17 cellular contexts compared by ENCODE assay signal in genomic region chr22:44365832-44366231, GRCh38. TPM values are rescaled to one million over a fixed set of nuclear protein-coding genes. Genes with fewer than 3 reads are reported as not detected.
A peak's percentile ranks its signal among the peaks of the same experiment; 100 is the strongest.
DNase-seq lines count a peak whose midpoint lies in the region; ATAC-seq and TF ChIP-seq lines count a peak whose summit lies in the region.
"Had no signal": no experiment of that assay in that cellular context is flagged by ENCODE, and none has a peak within 500 bp of the region (broad histone marks: within the 10 kb centered on the region; RNA-seq: fewer than 3 reads in every experiment).

No MANE protein-coding gene starts in this region.

- H3K4me3 ChIP-seq in BE2C (ENCODE audit: low read depth, low read length) (no peak overlapping the region), endodermal cell (ENCODE audit: low read length) (no peak overlapping the region), sigmoid colon (no peak overlapping the region)
- H3K4me3 ChIP-seq: A549 had no signal

- peaks cover 0 to 2% (median 0%) of the 10 kb centered on the region in 7 donors for H3K9me3 Mint-ChIP-seq in CD14-positive monocyte
- no peaks in the 10 kb centered on the region for H3K9me3 Mint-ChIP-seq in endodermal cell
- no peaks in the 10 kb centered on the region for H3K9me3 Mint-ChIP-seq in activated T-cell treated with anti-CD3 and anti-CD28 coated beads, Interleukin-2, amount 50 U/mL, for 4 hours
- H3K9me3 Mint-ChIP-seq: CD8-positive, alpha-beta T cell had no signal

- H3K27me3 Mint-ChIP-seq in CD14-positive monocyte (ENCODE audit: low read depth in 3 of 3) = peaks cover 0 to 9% (median 6%) of the 10 kb centered on the region in 3 donors
- H3K27me3 Mint-ChIP-seq in endodermal cell (ENCODE audit: insufficient read depth) = no peaks in the 10 kb centered on the region
- no peaks in the 10 kb centered on the region for H3K27me3 Mint-ChIP-seq in activated T-cell treated with anti-CD3 and anti-CD28 coated beads, Interleukin-2, amount 50 U/mL, for 4 hours (ENCODE audit: low read depth)

- TF ChIP-seq CTCF in BE2C (IDR thresholded peaks at IDR 0.05; ENCODE audit: low read depth, low read length) (no peak), CD14-positive monocyte (IDR thresholded peaks at IDR 0.05) (no peak), endodermal cell (conservative IDR thresholded peaks at IDR 0.05) (no peak), sigmoid colon (IDR thresholded peaks at IDR 0.05) (no peak)

- no peak for TF ChIP-seq EP300 in sigmoid colon (IDR thresholded peaks at IDR 0.05)

- H3K27ac ChIP-seq in endodermal cell (ENCODE audit: low read depth, low read length) = no peak overlapping the region
- no peak overlapping the region for H3K27ac ChIP-seq in sigmoid colon

- H3K9me3 ChIP-seq in BE2C (no peaks in the 10 kb centered on the region), endodermal cell (ENCODE audit: control insufficient read depth, low read length) (no peaks in the 10 kb centered on the region), sigmoid colon (no peaks in the 10 kb centered on the region)
- H3K9me3 ChIP-seq: A549 had no signal

- H3K4me1 Mint-ChIP-seq in CD14-positive monocyte (no peaks in the 10 kb centered on the region), endodermal cell (no peaks in the 10 kb centered on the region)
- H3K4me1 Mint-ChIP-seq in activated T-cell treated with anti-CD3 and anti-CD28 coated beads, Interleukin-2, amount 50 U/mL, for 4 hours (ENCODE audit: low read depth) = no peaks in the 10 kb centered on the region

- H3K36me3 Mint-ChIP-seq in CD14-positive monocyte = no peaks in the 10 kb centered on the region
- H3K36me3 Mint-ChIP-seq in endodermal cell (ENCODE audit: low read depth) = no peaks in the 10 kb centered on the region
- no peaks in the 10 kb centered on the region for H3K36me3 Mint-ChIP-seq in activated T-cell treated with anti-CD3 and anti-CD28 coated beads, Interleukin-2, amount 50 U/mL, for 4 hours (ENCODE audit: insufficient read depth)
- H3K36me3 Mint-ChIP-seq: CD8-positive, alpha-beta T cell had no signal

- H3K9ac ChIP-seq in endodermal cell (ENCODE audit: extremely low read depth, low read length, poor library complexity, severe bottlenecking) = no peak overlapping the region

- 84 to 92% methylated on average over 9 of the region's 9 CpGs for WGBS in endodermal cell (ENCODE audit: insufficient coverage in 1 of 2, insufficient read length in 1 of 2), 2 experiments
- 71 to 81% methylated on average over 9 of the region's 9 CpGs for whole genome bisulfite sequencing in sigmoid colon, 2 donors

- DNase-seq in BE2C = peak; percentile 3
- DNase-seq in CD14-positive monocyte (ENCODE audit: low spot score) = peak; percentile 17
- DNase-seq in endodermal cell = peak; percentile 31
- peak; percentile 58 for DNase-seq in sigmoid colon
- no peak for DNase-seq in AG08395 (ENCODE audit: low spot score)
- DNase-seq in activated T-cell treated with anti-CD3 and anti-CD28 coated beads, Interleukin-2, amount 50 U/mL, for 4 hours = no peak
- DNase-seq in kidney tubule cell (ENCODE audit: low spot score) = no peak
- DNase-seq: CD8-positive, alpha-beta T cell; Karpas-422; MV-4-11; NCI-H1105 treated with DMSO at 0.1 percent for 48 hours; NCI-H2029 treated with DMSO at 0.1 percent for 48 hours; NCI-H226; NCI-H510A treated with DMSO at 0.1 percent for 48 hours; NCI-H774; NK-92 treated with Interleukin-12 subunit alpha and Interleukin-12 subunit beta, amount 100 ng/mL, for 24 hours had no signal

- H3K27me3 ChIP-seq in BE2C (no peaks in the 10 kb centered on the region), endodermal cell (ENCODE audit: control insufficient read depth, insufficient read depth, low read length, poor library complexity, severe bottlenecking) (no peaks in the 10 kb centered on the region), sigmoid colon (no peaks in the 10 kb centered on the region)

- ATAC-seq in activated T-cell treated with anti-CD3 and anti-CD28 coated beads, Interleukin-2, amount 50 U/mL, for 4 hours = no peak
- ATAC-seq: A549; CD8-positive, alpha-beta T cell had no signal

- H3K4me3 Mint-ChIP-seq in CD14-positive monocyte (no peak overlapping the region), endodermal cell (no peak overlapping the region)
- H3K4me3 Mint-ChIP-seq in activated T-cell treated with anti-CD3 and anti-CD28 coated beads, Interleukin-2, amount 50 U/mL, for 4 hours = no peak overlapping the region
- H3K4me3 Mint-ChIP-seq: CD8-positive, alpha-beta T cell had no signal

- H3K36me3 ChIP-seq in BE2C (no peaks in the 10 kb centered on the region), endodermal cell (ENCODE audit: control insufficient read depth, insufficient read depth, low read length) (no peaks in the 10 kb centered on the region), sigmoid colon (no peaks in the 10 kb centered on the region)

- H3K4me1 ChIP-seq in BE2C = peaks cover 7% of the 10 kb centered on the region
- no peaks in the 10 kb centered on the region for H3K4me1 ChIP-seq in endodermal cell (ENCODE audit: control insufficient read depth, insufficient read depth, low read length)
- H3K4me1 ChIP-seq in sigmoid colon = peaks cover 0 to 44% (median 36%) of the 10 kb centered on the region in 4 donors

- intact Hi-C loops in CD14-positive monocyte (cut with micrococcal nuclease) = no loop called here
- intact Hi-C loops in sigmoid colon (cut with DNase I) = no loop called here

- H3K27ac Mint-ChIP-seq in CD14-positive monocyte (no peak overlapping the region), endodermal cell (no peak overlapping the region)
- H3K27ac Mint-ChIP-seq: CD8-positive, alpha-beta T cell had no signal

- TF ChIP-seq POLR2A in sigmoid colon (IDR thresholded peaks at IDR 0.05) = no peak

RNA-seq across cellular contexts. Expression of gene SHISAL1, which starts 53.1 kb away (rescaled TPM):
- not detected for polyA plus RNA-seq in BE2C (2012; ENCODE audit: insufficient read depth, insufficient read length, low read depth)
- polyA plus RNA-seq in CD14-positive monocyte = not detected
- total RNA-seq in endodermal cell = under 1 TPM; 0.42 to 0.95 TPM
- polyA plus RNA-seq in endodermal cell (2013, experiment 1 of 2) = 2.8 TPM
- 3.2 TPM for polyA plus RNA-seq in endodermal cell (2013, experiment 2 of 2)
- total RNA-seq in sigmoid colon = 10 to 100 TPM; 20.7 to 32.4 (median 24.1) TPM
- polyA plus RNA-seq in sigmoid colon = 1 to 10 TPM in 1 of 3 donors, under 1 TPM in 2; 0.23 to 1.3 (median 0.60) TPM
- not detected for total RNA-seq in activated T-cell treated with anti-CD3 and anti-CD28 coated beads, Interleukin-2, amount 50 U/mL, for 4 hours
- total RNA-seq: CD8-positive, alpha-beta T cell had no signal

Comparison
In these comparisons a context has a peak if more than half of its experiments do, and no peak if none do; other contexts are left out.
1. DNase-seq: peak in BE2C (single experiment), CD14-positive monocyte (single experiment), endodermal cell (single experiment) and sigmoid colon (single experiment); none in AG08395 (single experiment), activated T-cell treated with anti-CD3 and anti-CD28 coated beads, Interleukin-2, amount 50 U/mL, for 4 hours (single experiment) and kidney tubule cell (single experiment).
2. RNA of gene SHISAL1, which starts 53.1 kb away (total RNA-seq): 20.7 to 32.4 TPM in sigmoid colon; 0.42 to 0.95 TPM in endodermal cell and not detected in activated T-cell treated with anti-CD3 and anti-CD28 coated beads, Interleukin-2, amount 50 U/mL, for 4 hours; every median in the first group is over 10 times any median in the second.